In genomic region chr7:141700848-141701371, GRCh38 we compare ENCODE assay signal across 9 cellular contexts. TPM values are rescaled to one million over a fixed set of nuclear protein-coding genes. Genes with fewer than 3 reads are reported as not detected.
A peak's percentile ranks its signal among the peaks of the same experiment; 100 is the strongest.
DNase-seq lines count a peak whose midpoint lies in the region; ATAC-seq, FAIRE-seq and TF ChIP-seq lines count a peak whose summit lies in the region.
"Had no signal": no experiment of that assay in that cellular context is flagged by ENCODE, and none has a peak within 500 bp of the region (broad histone marks: within the 10 kb centered on the region; RNA-seq: fewer than 3 reads in every experiment).

No MANE protein-coding gene starts in this region.

- no peak for TF ChIP-seq CTCF in Calu3 (IDR thresholded peaks at IDR 0.05; ENCODE audit: unreplicated experiment)
- no peak for TF ChIP-seq CTCF in HFFc6 (IDR thresholded peaks at IDR 0.05)
- TF ChIP-seq CTCF in foreskin fibroblast (IDR thresholded peaks at IDR 0.05; ENCODE audit: low read depth, low read length), result no peak
- TF ChIP-seq CTCF in pancreas (IDR thresholded peaks at IDR 0.05), result no peak

- no peaks in the 10 kb centered on the region for H3K36me3 ChIP-seq in pancreas

- H3K4me1 Mint-ChIP-seq in Calu3 (ENCODE audit: low read depth, unreplicated experiment) (peaks cover 55% of the 10 kb centered on the region), HFFc6 (ENCODE audit: low read depth) (peaks cover 55% of the 10 kb centered on the region)
- peaks cover 30% of the 10 kb centered on the region for H3K4me1 Mint-ChIP-seq in activated CD4-positive, alpha-beta memory T cell treated with anti-CD3 and anti-CD28 coated beads, Interleukin-2, amount 10 ng/mL, durations not matched to agents 7 days and 5 days

- intact Hi-C loops in Calu3 (cut with micrococcal nuclease; ENCODE audit: unreplicated experiment), result no loop called here
- intact Hi-C loops in pancreas (cut with DNase I), result no loop called here

- H3K27me3 Mint-ChIP-seq in Calu3 (ENCODE audit: unreplicated experiment), result no peaks in the 10 kb centered on the region
- peaks cover 16% of the 10 kb centered on the region for H3K27me3 Mint-ChIP-seq in HFFc6 (ENCODE audit: insufficient read depth)
- H3K27me3 Mint-ChIP-seq in activated CD4-positive, alpha-beta memory T cell treated with anti-CD3 and anti-CD28 coated beads, Interleukin-2, amount 10 ng/mL, durations not matched to agents 7 days and 5 days, result peaks cover 29% of the 10 kb centered on the region

- POLR2A ChIA-PET in activated CD4-positive, alpha-beta memory T cell treated with anti-CD3 and anti-CD28 coated beads, Interleukin-2, amount 10 ng/mL, durations not matched to agents 7 days and 5 days (lab: Charles Lee), result interaction anchor here (1.0 to 3.6 kb wide), 16 partner anchors 9 to 151 kb away, joined by 3 to 46 read pairs (median 4); partner anchors contain the start of genes AGK and SSBP1

- no TSS peak for BruUV-seq in Calu3 (replicated peaks; lab: Mats Ljungman, UMichigan)

- CTCF ChIA-PET in Calu3 (lab: Charles Lee), result no interaction called here
- CTCF ChIA-PET in activated CD4-positive, alpha-beta memory T cell treated with anti-CD3 and anti-CD28 coated beads, Interleukin-2, amount 10 ng/mL, durations not matched to agents 7 days and 5 days (lab: Charles Lee), result interaction anchor here (1.0 to 4.2 kb wide), 6 partner anchors 10 to 150 kb away, joined by 3 to 26 read pairs (median 8); partner anchors contain the start of genes AGK and SSBP1

- peaks cover 23 to 27% (median 25%) of the 10 kb centered on the region in 3 donors for H3K4me1 ChIP-seq in pancreas

- H3K36me3 Mint-ChIP-seq in Calu3 (ENCODE audit: insufficient read depth, unreplicated experiment) (peaks cover 6% of the 10 kb centered on the region), HFFc6 (ENCODE audit: low read depth) (no peaks in the 10 kb centered on the region)
- peaks cover 4% of the 10 kb centered on the region for H3K36me3 Mint-ChIP-seq in activated CD4-positive, alpha-beta memory T cell treated with anti-CD3 and anti-CD28 coated beads, Interleukin-2, amount 10 ng/mL, durations not matched to agents 7 days and 5 days (ENCODE audit: low read depth)

- no peak for FAIRE-seq in pancreas (lab: Jason Lieb, UNC)

- H3K27ac Mint-ChIP-seq in Calu3 (ENCODE audit: unreplicated experiment) (no peak overlapping the region), HFFc6 (no peak overlapping the region)
- peak overlapping the region; percentile 27 for H3K27ac Mint-ChIP-seq in activated CD4-positive, alpha-beta memory T cell treated with anti-CD3 and anti-CD28 coated beads, Interleukin-2, amount 10 ng/mL, durations not matched to agents 7 days and 5 days

- 7 to 9% methylated on average over 20 of the region's 20 CpGs for WGBS in pancreas, 2 donors

- peak overlapping the region in 3 of 4 donors; percentile 70 to 83 (median 78) for H3K27ac ChIP-seq in pancreas

- H3K4me3 Mint-ChIP-seq in Calu3 (ENCODE audit: low read depth, unreplicated experiment) (peak overlapping the region; percentile 55), HFFc6 (peak overlapping the region; percentile 76)
- H3K4me3 Mint-ChIP-seq in activated CD4-positive, alpha-beta memory T cell treated with anti-CD3 and anti-CD28 coated beads, Interleukin-2, amount 10 ng/mL, durations not matched to agents 7 days and 5 days, result peak overlapping the region; percentile 79

- no peaks in the 10 kb centered on the region for H3K9me3 ChIP-seq in pancreas

- H3K4me3 ChIP-seq in foreskin fibroblast (ENCODE audit: low read depth in 1 of 2, low read length in 2 of 2) (peak overlapping the region; percentile 67 to 68), pancreas (peak overlapping the region; percentile 51 to 83 (median 78))

- H3K9me3 Mint-ChIP-seq in Calu3 (ENCODE audit: low read depth, unreplicated experiment) (no peaks in the 10 kb centered on the region), HFFc6 (no peaks in the 10 kb centered on the region)
- no peaks in the 10 kb centered on the region for H3K9me3 Mint-ChIP-seq in activated CD4-positive, alpha-beta memory T cell treated with anti-CD3 and anti-CD28 coated beads, Interleukin-2, amount 10 ng/mL, durations not matched to agents 7 days and 5 days

- ATAC-seq in pancreas (peak in 3 of 4 donors; percentile 11 to 25 (median 22)), HG03520 (IDR thresholded peaks at IDR 0.05; ENCODE audit: unreplicated experiment) (no peak), HG02885 (IDR thresholded peaks at IDR 0.05; ENCODE audit: poor library complexity, unreplicated experiment) (no peak)

- no peak for DNase-seq in Calu3
- peak; percentile 7 for DNase-seq in HFFc6
- no peak for DNase-seq in activated CD4-positive, alpha-beta memory T cell treated with anti-CD3 and anti-CD28 coated beads, Interleukin-2, amount 10 ng/mL, durations not matched to agents 7 days and 5 days
- peak in 1 of 2 donors; percentile 53 for DNase-seq in foreskin fibroblast
- DNase-seq in pancreas, result peak in 1 of 6 donors; percentile 16
- no peak for DNase-seq in NCI-H1930 (lab: John Stamatoyannopoulos, UW)

- no peaks in the 10 kb centered on the region for H3K27me3 ChIP-seq in pancreas

RNA-seq across cellular contexts. Expression of gene DENND11, which starts 1.1 kb away (rescaled TPM):
- total RNA-seq in Calu3 (2022) (24.5 and 26.5 TPM in 2 replicates), pancreas (10 to 100 TPM; 15.0 to 24.3 (median 18.4) TPM)
- 1 to 10 TPM; 3.4 to 3.8 (median 3.6) TPM for total RNA-seq in HFFc6 (2021; fragmentation: NEBNext Ultra II Directional; extraction: Animal tissue kit (Norgen Biotek cat#: 25700))
- 10 to 100 TPM; 24.5 to 24.9 TPM for total RNA-seq in activated CD4-positive, alpha-beta memory T cell treated with anti-CD3 and anti-CD28 coated beads, Interleukin-2, amount 10 ng/mL, durations not matched to agents 7 days and 5 days
- 10 to 100 TPM in 1 of 2 donors, 1 to 10 TPM in 1; 5.1 to 10.9 TPM for polyA plus RNA-seq in pancreas

RNA-seq across cellular contexts. Expression of gene WEE2, which starts 7.2 kb away (rescaled TPM):
- not detected in 2 replicates for total RNA-seq in Calu3 (2022)
- total RNA-seq in HFFc6 (2021; fragmentation: NEBNext Ultra II Directional; extraction: Animal tissue kit (Norgen Biotek cat#: 25700)), result not detected
- not detected for total RNA-seq in activated CD4-positive, alpha-beta memory T cell treated with anti-CD3 and anti-CD28 coated beads, Interleukin-2, amount 10 ng/mL, durations not matched to agents 7 days and 5 days
- total RNA-seq in pancreas, result under 1 TPM in 2 of 6 donors, not detected in 4; 0.12 to 0.19 TPM
- under 1 TPM in 1 of 2 donors, not detected in 1; 0.02 TPM for polyA plus RNA-seq in pancreas
- total RNA-seq: LHCN-M2 had no signal

RNA-seq across cellular contexts. Expression of gene SSBP1, which starts 37.2 kb away (rescaled TPM):
- total RNA-seq in Calu3 (2022) (162 and 164 TPM in 2 replicates), pancreas (10 to 100 TPM; 28.5 to 52.3 (median 39.7) TPM)
- 100 to 1,000 TPM; 122 to 180 (median 147) TPM for total RNA-seq in HFFc6 (2021; fragmentation: NEBNext Ultra II Directional; extraction: Animal tissue kit (Norgen Biotek cat#: 25700))
- total RNA-seq in activated CD4-positive, alpha-beta memory T cell treated with anti-CD3 and anti-CD28 coated beads, Interleukin-2, amount 10 ng/mL, durations not matched to agents 7 days and 5 days, result 100 to 1,000 TPM; 124 to 125 TPM
- 10 to 100 TPM; 67.7 to 88.8 TPM for polyA plus RNA-seq in pancreas

Comparison
In these comparisons a context has a peak if more than half of its experiments do, and no peak if none do; other contexts are left out.
1. ATAC-seq: peak in pancreas (3 of 4); none in HG03520 (single experiment) and HG02885 (single experiment).
2. Peak in every context shown above with its lines, with median percentiles within 50 percentile points of each other: H3K4me3 Mint-ChIP-seq.